ENCODE assay signal across 20 cellular contexts in the genomic region with DNA sequence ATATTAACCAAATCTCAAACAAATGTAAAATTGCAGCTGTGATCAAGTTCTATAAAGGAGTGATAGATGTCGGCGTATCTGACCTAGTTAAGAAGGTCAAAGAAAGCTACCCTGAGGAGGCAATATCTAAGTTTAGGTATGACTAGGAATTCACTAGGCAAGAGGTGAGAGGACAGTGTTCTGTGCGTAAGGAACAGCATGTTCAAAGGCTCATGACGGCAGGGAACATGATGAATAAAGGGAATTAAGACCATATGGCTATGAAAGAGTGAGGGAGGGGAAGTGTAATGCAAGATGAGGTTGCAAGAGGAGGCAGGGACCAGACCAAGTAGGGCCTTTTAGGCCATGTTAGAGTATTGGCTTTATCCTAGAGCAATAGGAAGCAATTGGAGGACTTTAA. TPM values are rescaled to one million over a fixed set of nuclear protein-coding genes. Genes with fewer than 3 reads are reported as not detected.
DNase-seq lines count a peak whose midpoint lies in the region; ATAC-seq, FAIRE-seq and TF ChIP-seq lines count a peak whose summit lies in the region.
"Had no signal": no experiment of that assay in that cellular context is flagged by ENCODE, and none has a peak within 500 bp of the region (broad histone marks: within the 10 kb centered on the region; RNA-seq: fewer than 3 reads in every experiment).

No MANE protein-coding gene starts in this region.

- BruUV-seq in Caco-2 (replicated peaks; lab: Mats Ljungman, UMichigan) = no TSS peak

- H3K4me1 Mint-ChIP-seq in CD4-positive, alpha-beta T cell (ENCODE audit: low read depth) = peaks cover 49% of the 10 kb centered on the region
- peaks cover 7% of the 10 kb centered on the region for H3K4me1 Mint-ChIP-seq in nephron progenitor cell
- no peaks in the 10 kb centered on the region for H3K4me1 Mint-ChIP-seq in Caco-2 (ENCODE audit: low read depth, unreplicated experiment)

- H3K4me3 Mint-ChIP-seq in CD4-positive, alpha-beta T cell = no peak overlapping the region
- no peak overlapping the region for H3K4me3 Mint-ChIP-seq in nephron progenitor cell
- H3K4me3 Mint-ChIP-seq in Caco-2 (ENCODE audit: unreplicated experiment) = no peak overlapping the region
- H3K4me3 Mint-ChIP-seq: naive B cell had no signal

- no peak overlapping the region for H2AFZ ChIP-seq in GM23248
- H2AFZ ChIP-seq: PC-9 had no signal

- TF ChIP-seq POLR2A in esophagus muscularis mucosa (IDR thresholded peaks at IDR 0.05; ENCODE audit: low read depth) = no peak

- no peak for ATAC-seq in CD4-positive, alpha-beta T cell (ENCODE audit: poor library complexity)
- ATAC-seq in HG02763 (IDR thresholded peaks at IDR 0.05; ENCODE audit: unreplicated experiment) = no peak
- ATAC-seq: pancreas had no signal

- no peak overlapping the region for H3K4me2 ChIP-seq in GM23248 (ENCODE audit: unreplicated experiment)
- H3K4me2 ChIP-seq: PC-9 had no signal

- intact Hi-C loops in CD4-positive, alpha-beta T cell (cut with DNase I, micrococcal nuclease) = no loop called here
- intact Hi-C loops in esophagus muscularis mucosa (cut with DNase I) = no loop called here
- intact Hi-C loops in Caco-2 (cut with micrococcal nuclease; ENCODE audit: unreplicated experiment) = no loop called here

- H3K27ac Mint-ChIP-seq in CD4-positive, alpha-beta T cell = peak overlapping the region; percentile 34
- H3K27ac Mint-ChIP-seq in nephron progenitor cell (peak overlapping the region; percentile 3), Caco-2 (ENCODE audit: unreplicated experiment) (no peak overlapping the region)

- no peaks in the 10 kb centered on the region for H3K9me3 ChIP-seq in CD4-positive, alpha-beta T cell (ENCODE audit: control insufficient read depth, low read length)
- H3K9me3 ChIP-seq in GM23248 (ENCODE audit: low read depth) = no peaks in the 10 kb centered on the region
- no peaks in the 10 kb centered on the region for H3K9me3 ChIP-seq in esophagus muscularis mucosa
- H3K9me3 ChIP-seq in Caco-2 = no peaks in the 10 kb centered on the region
- H3K9me3 ChIP-seq in small intestine (ENCODE audit: control insufficient read depth, low read depth) = no peaks in the 10 kb centered on the region
- H3K9me3 ChIP-seq: HAP-1, pancreas, sigmoid colon, thyroid gland had no signal

- H3K27ac ChIP-seq in CD4-positive, alpha-beta T cell (ENCODE audit: low read depth, low read length) = no peak overlapping the region
- H3K27ac ChIP-seq in GM23248 (no peak overlapping the region), esophagus muscularis mucosa (replicated peaks in 1 of 4) (peak overlapping the region in 1 of 4 donors; percentile 47), small intestine (ENCODE audit: low read depth in 1 of 2, low read length in 1 of 2) (no peak overlapping the region)
- H3K27ac ChIP-seq: pancreas, PC-9, thyroid gland had no signal

- H3K36me3 ChIP-seq in GM23248 (ENCODE audit: low read depth) (peaks cover 8% of the 10 kb centered on the region; the same call in 1 of the 2 replicates), esophagus muscularis mucosa (peaks cover 0 to 34% (median 23%) of the 10 kb centered on the region in 4 donors), Caco-2 (ENCODE audit: control insufficient read depth, insufficient read depth, low read length) (no peaks in the 10 kb centered on the region), small intestine (ENCODE audit: control insufficient read depth in 2 of 2, insufficient read depth in 2 of 2, low read length in 2 of 2) (no peaks in the 10 kb centered on the region)
- H3K36me3 ChIP-seq: pancreas, thyroid gland had no signal

- CTCF ChIA-PET in CD4-positive, alpha-beta T cell (lab: Charles Lee) = interaction anchor here (0.7 to 1.5 kb wide), 3 partner anchors 11 to 22 kb away, joined by 4 read pairs; partner anchors contain the start of genes ANKRD34A and RBM8A
- CTCF ChIA-PET in Caco-2 (lab: Charles Lee) = no interaction called here

- H3F3A ChIP-seq in GM23248 (ENCODE audit: insufficient read depth) = no peaks in the 10 kb centered on the region

- H3K4me1 ChIP-seq in GM23248 (ENCODE audit: insufficient read depth) = peaks cover 3% of the 10 kb centered on the region
- H3K4me1 ChIP-seq in esophagus muscularis mucosa = peaks cover 21 to 63% (median 44%) of the 10 kb centered on the region in 4 donors
- 0 out of 2 replicates have a peak, but pooled peaks cover under 1% of the 10 kb centered on the region for H3K4me1 ChIP-seq in Caco-2
- peaks cover 0 to 5% of the 10 kb centered on the region in 2 donors for H3K4me1 ChIP-seq in small intestine (ENCODE audit: control insufficient read depth in 2 of 2, insufficient read depth in 1 of 2, low read depth in 1 of 2, low read length in 1 of 2)
- H3K4me1 ChIP-seq: HAP-1 had no signal

- H3K79me2 ChIP-seq in GM23248 (ENCODE audit: insufficient read depth) = peaks cover 100% of the 10 kb centered on the region

- no peak for TF ChIP-seq CTCF in CD4-positive, alpha-beta T cell (IDR thresholded peaks at IDR 0.05)
- TF ChIP-seq CTCF in esophagus muscularis mucosa (IDR thresholded peaks at IDR 0.05) (no peak), nephron progenitor cell (IDR thresholded peaks at IDR 0.05) (no peak), Caco-2 (IDR thresholded peaks at IDR 0.05; ENCODE audit: insufficient read depth in 1 of 2, low read depth in 1 of 2, low read length in 1 of 2, severe bottlenecking in 1 of 2, unreplicated experiment in 1 of 2) (no peak)

- no peak for DNase-seq in CD4-positive, alpha-beta T cell
- DNase-seq in GM23248 (peak; percentile 20), esophagus muscularis mucosa (ENCODE audit: extremely low spot score) (no peak), nephron progenitor cell (no peak), Caco-2 (no peak), small intestine (no peak)
- DNase-seq: dermis blood vessel endothelial cell; KG1; kidney glomerular epithelial cell; naive B cell; NCI-H1694; NCI-H226; pancreas; PC-9; sigmoid colon; stimulated activated naive CD4-positive, alpha-beta T cell; thyroid gland had no signal

- no peak overlapping the region for H3K4me3 ChIP-seq in GM23248
- H3K4me3 ChIP-seq in esophagus muscularis mucosa = no peak overlapping the region
- no peak overlapping the region for H3K4me3 ChIP-seq in Caco-2 (ENCODE audit: low read depth, low read length)
- no peak overlapping the region for H3K4me3 ChIP-seq in small intestine (ENCODE audit: low read depth in 1 of 2, low read length in 2 of 2)
- H3K4me3 ChIP-seq: HAP-1, pancreas, PC-9, sigmoid colon, thyroid gland had no signal

- no peak for FAIRE-seq in small intestine (lab: Jason Lieb, UNC)
- FAIRE-seq: endothelial cell of umbilical vein, pancreas had no signal

- no peak overlapping the region for H3K9ac ChIP-seq in GM23248

- peaks cover 66% of the 10 kb centered on the region for H3K36me3 Mint-ChIP-seq in CD4-positive, alpha-beta T cell (ENCODE audit: low read depth)
- H3K36me3 Mint-ChIP-seq in nephron progenitor cell (ENCODE audit: low read depth) (peaks cover 38% of the 10 kb centered on the region), Caco-2 (ENCODE audit: insufficient read depth, unreplicated experiment) (no peaks in the 10 kb centered on the region)

- WGBS in GM23248 (ENCODE audit: low coverage in 1 of 2, low lambda C conversion rate in 2 of 2, missing lambda C conversion rate in 2 of 2), 2 experiments = 71 to 74% methylated on average over 4 of the region's 4 CpGs
- WGBS in esophagus muscularis mucosa = 95% methylated on average over 4 of the region's 4 CpGs
- 90 to 94% (median 93%) methylated on average over 4 of the region's 4 CpGs for WGBS in small intestine, 3 donors

- POLR2A ChIA-PET in CD4-positive, alpha-beta T cell (lab: Charles Lee) = interaction anchor here (1.0 to 2.1 kb wide), 3 partner anchors 9 to 31 kb away, joined by 5 to 11 read pairs (median 9); partner anchors contain the start of genes LIX1L, PEX11B and RBM8A
- POLR2A ChIA-PET in Caco-2 (lab: Charles Lee) = no interaction called here

- no peaks in the 10 kb centered on the region for H3K9me2 ChIP-seq in GM23248 (ENCODE audit: insufficient read depth)

- H3K27me3 Mint-ChIP-seq in CD4-positive, alpha-beta T cell = no peaks in the 10 kb centered on the region
- H3K27me3 Mint-ChIP-seq in nephron progenitor cell (ENCODE audit: low read depth, poor library complexity) (peaks cover 5% of the 10 kb centered on the region), Caco-2 (ENCODE audit: insufficient read depth, unreplicated experiment) (no peaks in the 10 kb centered on the region)
- H3K27me3 Mint-ChIP-seq: naive B cell had no signal

- H3K9me3 Mint-ChIP-seq in CD4-positive, alpha-beta T cell = no peaks in the 10 kb centered on the region
- H3K9me3 Mint-ChIP-seq in nephron progenitor cell (no peaks in the 10 kb centered on the region), Caco-2 (ENCODE audit: unreplicated experiment) (no peaks in the 10 kb centered on the region)
- H3K9me3 Mint-ChIP-seq: naive B cell had no signal

- H3K27me3 ChIP-seq in CD4-positive, alpha-beta T cell (ENCODE audit: control insufficient read depth, insufficient read depth, low read length) = no peaks in the 10 kb centered on the region
- H3K27me3 ChIP-seq in GM23248 (replicated peaks; ENCODE audit: insufficient read depth) (no peaks in the 10 kb centered on the region), esophagus muscularis mucosa (no peaks in the 10 kb centered on the region), Caco-2 (replicated peaks; ENCODE audit: control insufficient read depth, insufficient read depth, low read length) (no peaks in the 10 kb centered on the region), small intestine (ENCODE audit: control insufficient read depth in 2 of 2, insufficient read depth in 2 of 2, low read length in 2 of 2) (no peaks in the 10 kb centered on the region)
- H3K27me3 ChIP-seq: pancreas, sigmoid colon, thyroid gland had no signal

- in situ Hi-C loops in GM23248 (cut with MboI) = no loop called here

- H4K20me1 ChIP-seq in GM23248 (ENCODE audit: insufficient read depth) = no peaks in the 10 kb centered on the region

- TF ChIP-seq EP300 in esophagus muscularis mucosa (IDR thresholded peaks at IDR 0.05) = peak; percentile 42

RNA-seq across cellular contexts. Expression of gene LIX1L, which starts 8.6 kb away (rescaled TPM):
- 10 to 100 TPM; 21.4 to 21.5 TPM for total RNA-seq in CD4-positive, alpha-beta T cell
- total RNA-seq in GM23248 (2014; rRNA removed; shearing (Covaris generic)) = 26.1 and 36.5 TPM in 2 replicates
- polyA plus RNA-seq in GM23248 (2016; fragmentation: Nextera tagmentation; extraction: Ambion mirVana) = 18.3 TPM in 2 replicates
- total RNA-seq in esophagus muscularis mucosa = 10 to 100 TPM; 33.2 to 55.0 (median 41.7) TPM
- 0.82 and 1.1 TPM in 2 replicates for total RNA-seq in Caco-2 (2022)
- polyA plus RNA-seq in small intestine = 1 to 10 TPM in 2 of 3 donors, under 1 TPM in 1; 0.67 to 7.1 (median 3.2) TPM

RNA-seq across cellular contexts. Expression of gene ANKRD34A, which starts 15.2 kb away (rescaled TPM):
- total RNA-seq in CD4-positive, alpha-beta T cell = under 1 TPM; 0.42 to 0.47 TPM
- total RNA-seq in GM23248 (2014; rRNA removed; shearing (Covaris generic)) = 0.25 and 1.3 TPM in 2 replicates
- 1.9 and 2.3 TPM in 2 replicates for polyA plus RNA-seq in GM23248 (2016; fragmentation: Nextera tagmentation; extraction: Ambion mirVana)
- total RNA-seq in esophagus muscularis mucosa = 1 to 10 TPM in 3 of 4 donors, under 1 TPM in 1; 0.66 to 1.7 (median 1.3) TPM
- total RNA-seq in Caco-2 (2022) = 0.19 and 0.77 TPM in 2 replicates
- polyA plus RNA-seq in small intestine = 1 to 10 TPM in 1 of 3 donors, under 1 TPM in 2; 0.48 to 1.1 (median 0.54) TPM

RNA-seq across cellular contexts. Expression of gene POLR3GL, which starts 15.3 kb away (rescaled TPM):
- total RNA-seq in CD4-positive, alpha-beta T cell = 10 to 100 TPM; 17.2 to 17.8 TPM
- total RNA-seq in GM23248 (2014; rRNA removed; shearing (Covaris generic)) = 17.4 and 24.2 TPM in 2 replicates
- 34.7 and 37.9 TPM in 2 replicates for polyA plus RNA-seq in GM23248 (2016; fragmentation: Nextera tagmentation; extraction: Ambion mirVana)
- 10 to 100 TPM; 29.0 to 41.5 (median 35.5) TPM for total RNA-seq in esophagus muscularis mucosa
- total RNA-seq in Caco-2 (2022) = 2.9 and 3.4 TPM in 2 replicates
- polyA plus RNA-seq in small intestine = 10 to 100 TPM; 33.6 to 37.3 (median 34.0) TPM

RNA-seq across cellular contexts. Expression of gene RBM8A, which starts 21.9 kb away (rescaled TPM):
- total RNA-seq in CD4-positive, alpha-beta T cell = 100 to 1,000 TPM; 126 to 134 TPM
- 112 and 127 TPM in 2 replicates for total RNA-seq in GM23248 (2014; rRNA removed; shearing (Covaris generic))
- polyA plus RNA-seq in GM23248 (2016; fragmentation: Nextera tagmentation; extraction: Ambion mirVana) (204 and 210 TPM in 2 replicates), small intestine (100 to 1,000 TPM in 1 of 3 donors, 10 to 100 TPM in 2; 62.2 to 151 (median 95.9) TPM)
- total RNA-seq in esophagus muscularis mucosa (100 to 1,000 TPM in 1 of 4 donors, 10 to 100 TPM in 3; 42.8 to 119 (median 69.7) TPM), Caco-2 (2022) (178 and 185 TPM in 2 replicates)

RNA-seq across cellular contexts. Expression of gene PEX11B, which starts 30.7 kb away (rescaled TPM):
- total RNA-seq in CD4-positive, alpha-beta T cell = 10 to 100 TPM; 11.6 to 13.2 TPM
- 32.2 and 34.5 TPM in 2 replicates for total RNA-seq in GM23248 (2014; rRNA removed; shearing (Covaris generic))
- polyA plus RNA-seq in GM23248 (2016; fragmentation: Nextera tagmentation; extraction: Ambion mirVana) (37.1 and 37.9 TPM in 2 replicates), small intestine (10 to 100 TPM; 30.6 to 41.2 (median 32.7) TPM)
- total RNA-seq in esophagus muscularis mucosa (10 to 100 TPM; 18.3 to 21.2 (median 20.0) TPM), Caco-2 (2022) (14.5 and 16.1 TPM in 2 replicates)

Comparison
In these comparisons a context has a peak if more than half of its experiments do, and no peak if none do; other contexts are left out.
1. RNA of gene LIX1L, which starts 8.6 kb away (total RNA-seq): 33.2 to 55.0 TPM in esophagus muscularis mucosa, 26.1 to 36.5 TPM in GM23248 and 21.4 to 21.5 TPM in CD4-positive, alpha-beta T cell; 0.82 to 1.1 TPM in Caco-2; every median in the first group is over 10 times any median in the second.